12 cellular contexts compared by ENCODE assay signal in the genomic region with DNA sequence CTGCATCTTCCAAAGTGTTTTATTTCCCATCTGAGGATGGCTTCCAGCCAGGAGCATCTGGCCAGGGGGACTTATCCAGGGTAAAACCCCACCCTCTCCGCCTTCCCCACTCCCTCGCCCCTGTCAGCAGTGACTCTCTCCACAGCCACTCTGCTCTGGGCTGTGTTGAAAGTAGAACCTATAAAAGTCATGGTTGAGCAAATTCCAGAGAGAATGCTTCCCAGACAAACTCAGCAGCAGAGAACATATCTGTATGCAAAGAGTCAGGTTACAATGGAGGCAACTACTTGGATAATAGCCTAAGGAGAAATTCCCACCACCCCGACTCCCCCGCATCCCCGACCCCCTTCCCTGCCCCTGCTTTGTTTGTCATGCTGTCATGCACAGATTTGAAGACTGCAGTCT.
DNase-seq lines count a peak whose midpoint lies in the region; ATAC-seq lines count a peak whose summit lies in the region.
"Had no signal": no experiment of that assay in that cellular context is flagged by ENCODE, and none has a peak within 500 bp of the region (broad histone marks: within the 10 kb centered on the region; RNA-seq: fewer than 3 reads in every experiment).

No MANE protein-coding gene starts in this region.

- no peak overlapping the region for H3K4me2 ChIP-seq in mesendoderm (ENCODE audit: low read length)

- ATAC-seq in GM21515 (IDR thresholded peaks at IDR 0.05; ENCODE audit: unreplicated experiment) (no peak), HG02852 (IDR thresholded peaks at IDR 0.05; ENCODE audit: unreplicated experiment) (no peak), HG03159 (IDR thresholded peaks at IDR 0.05; ENCODE audit: unreplicated experiment) (no peak)

- H3K4ac ChIP-seq in mesendoderm (ENCODE audit: low read depth, low read length) = no peak overlapping the region

- peak overlapping the region; percentile 55 for H3K18ac ChIP-seq in mesendoderm (ENCODE audit: low read length)

- no peaks in the 10 kb centered on the region for H3K79me2 ChIP-seq in mesendoderm (ENCODE audit: control insufficient read depth, insufficient read depth, low read length)

- no peak overlapping the region for H3K9ac ChIP-seq in mesendoderm (ENCODE audit: low read length)

- DNase-seq in AG20443 (ENCODE audit: low spot score) = peak; percentile 70
- DNase-seq in M059J (ENCODE audit: low read depth) = peak; percentile 73
- peak; percentile 22 for DNase-seq in activated CD8-positive, alpha-beta memory T cell treated with anti-CD3 and anti-CD28 coated beads, Interleukin-2, amount 50 U/mL, for 48 hours
- peak; percentile 72 for DNase-seq in mesendoderm
- no peak for DNase-seq in stimulated activated naive CD4-positive, alpha-beta T cell treated with Interleukin-2 at 50 U/mL for 16 hours (lab: John Stamatoyannopoulos, UW)
- DNase-seq: activated CD4-positive, alpha-beta T cell treated with anti-CD3 and anti-CD28 coated beads, Interleukin-2, amount 50 U/mL, for 4 hours; NCI-H1436; stimulated activated CD8-positive, alpha-beta memory T cell treated with anti-CD3 and anti-CD28 coated beads, Interleukin-4, amount 100 ng/mL, for 48 hours had no signal

- H2AK5ac ChIP-seq in mesendoderm (ENCODE audit: low read length) = no peak overlapping the region

- H3K56ac ChIP-seq in mesendoderm (ENCODE audit: low read length) = peak overlapping the region; percentile 45

- H2BK120ac ChIP-seq in mesendoderm (ENCODE audit: low read depth, low read length) = peak overlapping the region; percentile 39

- H3K27ac ChIP-seq in mesendoderm (ENCODE audit: low read depth, low read length) = peak overlapping the region; percentile 45

- no peak overlapping the region for H2BK15ac ChIP-seq in mesendoderm (replicated peaks; ENCODE audit: low read depth)

- no peak overlapping the region for H4K8ac ChIP-seq in mesendoderm (ENCODE audit: low read depth, low read length)

- H3K4me1 ChIP-seq in mesendoderm (ENCODE audit: control insufficient read depth, low read depth, low read length) = peaks cover 22% of the 10 kb centered on the region

- no peak overlapping the region for H3K4me3 ChIP-seq in mesendoderm (ENCODE audit: low read length)
- H3K4me3 ChIP-seq: HAP-1 had no signal

- no peak overlapping the region for H4K5ac ChIP-seq in mesendoderm (ENCODE audit: low read length)

- H2BK5ac ChIP-seq in mesendoderm (ENCODE audit: low read length) = peak overlapping the region; percentile 25

- no peaks in the 10 kb centered on the region for H3K27me3 ChIP-seq in mesendoderm (ENCODE audit: insufficient read depth, low read length, poor library complexity)

- no CpG with 5 or more reads among the region's 5 CpGs for WGBS in mesendoderm (ENCODE audit: extremely low coverage, insufficient coverage, low lambda C conversion rate)

- no peaks in the 10 kb centered on the region for H3K79me1 ChIP-seq in mesendoderm (ENCODE audit: low read length)

- no peak overlapping the region for H3K23ac ChIP-seq in mesendoderm (ENCODE audit: low read length)

- no peaks in the 10 kb centered on the region for H3K36me3 ChIP-seq in mesendoderm (ENCODE audit: control insufficient read depth, insufficient read depth, low read length)
- H3K36me3 ChIP-seq: HAP-1 had no signal
